ENCODE assay signal across 31 cellular contexts in the genomic region with DNA sequence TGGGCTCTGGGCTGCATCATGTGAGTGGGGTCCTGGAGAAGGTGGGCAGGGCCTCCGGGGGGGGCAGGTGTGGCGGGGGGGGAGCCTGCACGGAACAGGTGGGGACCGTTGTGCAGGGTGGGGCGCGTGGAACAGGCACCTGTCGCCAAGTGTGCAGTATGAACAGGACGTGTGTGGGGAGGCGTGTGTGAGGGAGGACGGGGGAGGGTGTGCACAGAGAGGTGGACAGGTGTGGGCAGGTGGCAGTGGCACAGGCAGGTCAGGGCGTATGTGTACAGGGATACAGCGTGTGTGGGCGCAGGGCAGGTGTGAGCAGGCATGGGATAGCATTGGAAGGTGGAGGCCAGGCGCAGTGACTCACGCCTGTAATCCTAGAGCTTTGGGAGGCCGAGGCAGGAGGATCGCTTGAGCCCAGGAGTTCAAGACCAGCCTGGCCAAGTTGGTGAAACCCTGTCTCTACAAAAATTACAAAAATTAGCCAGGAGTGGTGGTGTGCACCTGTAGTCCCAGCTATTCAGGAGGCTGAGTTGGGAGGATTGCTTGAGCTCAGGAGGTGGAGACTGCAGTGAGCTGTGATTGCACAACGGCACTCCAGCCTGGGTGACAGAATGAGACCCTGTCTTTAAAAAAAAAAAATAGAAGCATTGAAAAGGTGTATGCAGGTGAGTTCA. TPM values are rescaled to one million over a fixed set of nuclear protein-coding genes. Genes with fewer than 3 reads are reported as not detected.
DNase-seq lines count a peak whose midpoint lies in the region; ATAC-seq and TF ChIP-seq lines count a peak whose summit lies in the region.
"Had no signal": no experiment of that assay in that cellular context is flagged by ENCODE, and none has a peak within 500 bp of the region (broad histone marks: within the 10 kb centered on the region; RNA-seq: fewer than 3 reads in every experiment).

No MANE protein-coding gene starts in this region.

- H3K27me3 ChIP-seq in right cardiac atrium (ENCODE audit: control insufficient read depth, insufficient read depth), result no peaks in the 10 kb centered on the region
- peaks cover 31% of the 10 kb centered on the region for H3K27me3 ChIP-seq in RWPE2 (ENCODE audit: insufficient read depth, poor library complexity, severe bottlenecking)

- peaks cover 63 to 83% of the 10 kb centered on the region in 2 donors for H3K27me3 Mint-ChIP-seq in stimulated activated naive B cell treated with anti-CD40 and anti-IgM and Interleukin-4, amounts not matched to agents 10 μg/mL and 1 μg/mL and 100 μg/mL, for 72 hours

- whole genome bisulfite sequencing in right cardiac atrium, result 81% methylated on average over 18 of the region's 18 CpGs

- DNase-seq in right cardiac atrium (peak in 2 of 3 donors; percentile 12 to 20), Right ventricle myocardium superior (no peak), RWPE2 (ENCODE audit: low spot score) (no peak), NK-92 (lab: John Stamatoyannopoulos, UW; ENCODE audit: unreplicated experiment) (no peak)
- no peak for DNase-seq in stimulated activated naive B cell treated with anti-CD40 and anti-IgM and Interleukin-4, amounts not matched to agents 10 μg/mL and 1 μg/mL and 100 μg/mL, for 72 hours
- DNase-seq: AML-193; CD4-positive, alpha-beta T cell; COR-L47; DMS79; EL; GDM1; Karpas-422; NCI-H1092 treated with DMSO at 0.1 percent for 48 hours; NCI-H1436; NCI-H187; NCI-H2081 treated with DMSO at 0.1 percent for 48 hours; NCI-H2171; NCI-H226; NCI-H510A; NCI-H69; OCI-M1; Peyer's patch; SK-N-SH; SW 1271 had no signal

- H3K27ac ChIP-seq in right cardiac atrium (ENCODE audit: low read length) (no peak overlapping the region), RWPE2 (ENCODE audit: poor library complexity, severe bottlenecking) (no peak overlapping the region)
- H3K27ac ChIP-seq: BLaER1 treated with 17β-estradiol and CSF1 and Interleukin-3, amounts not matched to agents 10 nM and 100 nM; Peyer's patch had no signal

- no peaks in the 10 kb centered on the region for H3K4me1 ChIP-seq in right cardiac atrium (ENCODE audit: control insufficient read depth, insufficient read depth, low read length)
- no peaks in the 10 kb centered on the region for H3K4me1 ChIP-seq in RWPE2 (ENCODE audit: insufficient read depth, poor library complexity, severe bottlenecking)

- H3K36me3 Mint-ChIP-seq in stimulated activated naive B cell treated with anti-CD40 and anti-IgM and Interleukin-4, amounts not matched to agents 10 μg/mL and 1 μg/mL and 100 μg/mL, for 72 hours, result peaks cover 0 to 4% of the 10 kb centered on the region in 2 donors
- H3K36me3 Mint-ChIP-seq: IgD-negative memory B cell had no signal

- H3K27ac Mint-ChIP-seq in stimulated activated naive B cell treated with anti-CD40 and anti-IgM and Interleukin-4, amounts not matched to agents 10 μg/mL and 1 μg/mL and 100 μg/mL, for 72 hours, result peak overlapping the region; percentile 14
- H3K27ac Mint-ChIP-seq: CD4-positive, alpha-beta T cell; IgD-negative memory B cell had no signal

- H3K9me3 ChIP-seq in right cardiac atrium (ENCODE audit: control insufficient read depth, low read length), result no peaks in the 10 kb centered on the region
- H3K9me3 ChIP-seq in RWPE2 (ENCODE audit: severe bottlenecking), result no peaks in the 10 kb centered on the region
- H3K9me3 ChIP-seq: Peyer's patch, SK-N-SH had no signal

- no peak overlapping the region for H3K4me3 Mint-ChIP-seq in stimulated activated naive B cell treated with anti-CD40 and anti-IgM and Interleukin-4, amounts not matched to agents 10 μg/mL and 1 μg/mL and 100 μg/mL, for 72 hours
- H3K4me3 Mint-ChIP-seq: CD4-positive, alpha-beta T cell; IgD-negative memory B cell had no signal

- H3K4me3 ChIP-seq in right cardiac atrium (ENCODE audit: low read length) (no peak overlapping the region), RWPE2 (ENCODE audit: severe bottlenecking) (no peak overlapping the region)
- H3K4me3 ChIP-seq: BLaER1 treated with 17β-estradiol and CSF1 and Interleukin-3, amounts not matched to agents 10 nM and 100 nM; GM12878; Peyer's patch had no signal

- peaks cover 9% of the 10 kb centered on the region in 2 donors for H3K4me1 Mint-ChIP-seq in stimulated activated naive B cell treated with anti-CD40 and anti-IgM and Interleukin-4, amounts not matched to agents 10 μg/mL and 1 μg/mL and 100 μg/mL, for 72 hours

- ATAC-seq in right cardiac atrium (no peak), Right ventricle myocardium superior (ENCODE audit: poor library complexity) (no peak), RWPE2 (ENCODE audit: low read depth) (peak; percentile 62; the same call in 2 of the 3 replicates), esophagus mucosa (peak; percentile 75), GM18502 (IDR thresholded peaks at IDR 0.05; ENCODE audit: poor library complexity, unreplicated experiment) (no peak), HG02610 (IDR thresholded peaks at IDR 0.05; ENCODE audit: unreplicated experiment) (no peak)
- ATAC-seq in stimulated activated naive B cell treated with anti-CD40 and anti-IgM and Interleukin-4, amounts not matched to agents 10 μg/mL and 1 μg/mL and 100 μg/mL, for 72 hours (replicated peaks), result no peak
- ATAC-seq: GM12878 had no signal

- intact Hi-C loops in right cardiac atrium (cut with DNase I), result no loop called here
- intact Hi-C loops in Right ventricle myocardium superior (cut with DNase I), result no loop called here

- TF ChIP-seq CTCF in RWPE2 (IDR thresholded peaks at IDR 0.05; ENCODE audit: poor library complexity, severe bottlenecking), result no peak

- no peaks in the 10 kb centered on the region for H3K9me3 Mint-ChIP-seq in stimulated activated naive B cell treated with anti-CD40 and anti-IgM and Interleukin-4, amounts not matched to agents 10 μg/mL and 1 μg/mL and 100 μg/mL, for 72 hours
- H3K9me3 Mint-ChIP-seq: CD4-positive, alpha-beta T cell had no signal

- H3K36me3 ChIP-seq in RWPE2 (ENCODE audit: low read depth), result no peaks in the 10 kb centered on the region
- H3K36me3 ChIP-seq: BLaER1 treated with 17β-estradiol and CSF1 and Interleukin-3, amounts not matched to agents 10 nM and 100 nM; Peyer's patch had no signal

RNA-seq across cellular contexts. Expression of a gene that starts 3.2 kb away (rescaled TPM):
- total RNA-seq in right cardiac atrium, result not detected
- polyA plus RNA-seq in right cardiac atrium, result 0.11 TPM
- total RNA-seq in Right ventricle myocardium superior, result not detected
- not detected for total RNA-seq in esophagus mucosa
- total RNA-seq: Peyer's patch had no signal
- polyA plus RNA-seq: AG04450, GM12878, IgD-negative memory B cell, SK-N-SH had no signal

RNA-seq across cellular contexts. Expression of a gene that starts 14.3 kb away (rescaled TPM):
- total RNA-seq in right cardiac atrium (10 to 100 TPM; 13.6 to 23.7 (median 19.7) TPM), Right ventricle myocardium superior (22.5 TPM), esophagus mucosa (6.7 TPM)
- polyA plus RNA-seq in right cardiac atrium, result 10.9 TPM

RNA-seq across cellular contexts. Expression of a gene that starts 36.1 kb away (rescaled TPM):
- 1 to 10 TPM; 1.1 to 1.8 (median 1.4) TPM for total RNA-seq in right cardiac atrium
- polyA plus RNA-seq in right cardiac atrium, result 7.5 TPM
- total RNA-seq in Right ventricle myocardium superior, result 1.1 TPM
- 8.5 TPM for total RNA-seq in esophagus mucosa

RNA-seq across cellular contexts. Expression of a gene that starts 37.0 kb away (rescaled TPM):
- total RNA-seq in right cardiac atrium, result 1 to 10 TPM in 3 of 4 donors, under 1 TPM in 1; 0.33 to 2.4 (median 1.4) TPM
- polyA plus RNA-seq in right cardiac atrium, result 1.7 TPM
- 1.4 TPM for total RNA-seq in Right ventricle myocardium superior
- total RNA-seq in esophagus mucosa, result 1.2 TPM
- polyA plus RNA-seq: IgD-negative memory B cell had no signal

RNA-seq across cellular contexts. Expression of a gene that starts 41.0 kb away (rescaled TPM):
- total RNA-seq in right cardiac atrium, result 10 to 100 TPM in 3 of 4 donors, 1 to 10 TPM in 1; 9.5 to 12.4 (median 11.7) TPM
- polyA plus RNA-seq in right cardiac atrium, result 4.4 TPM
- total RNA-seq in Right ventricle myocardium superior, result 8.0 TPM
- 17.8 TPM for total RNA-seq in esophagus mucosa

Comparison
In these comparisons a context has a peak if more than half of its experiments do, and no peak if none do; other contexts are left out.
1. DNase-seq: peak in right cardiac atrium (2 of 3); none in Right ventricle myocardium superior (single experiment), RWPE2 (single experiment), stimulated activated naive B cell treated with anti-CD40 and anti-IgM and Interleukin-4, amounts not matched to agents 10 μg/mL and 1 μg/mL and 100 μg/mL, for 72 hours (single experiment) and NK-92 (single experiment).
2. ATAC-seq: peak in RWPE2 (single experiment) and esophagus mucosa (single experiment); none in right cardiac atrium (0 of 2), Right ventricle myocardium superior (single experiment), stimulated activated naive B cell treated with anti-CD40 and anti-IgM and Interleukin-4, amounts not matched to agents 10 μg/mL and 1 μg/mL and 100 μg/mL, for 72 hours (0 of 2), GM18502 (single experiment) and HG02610 (single experiment).